10 cellular contexts compared by ENCODE assay signal in the genomic region with DNA sequence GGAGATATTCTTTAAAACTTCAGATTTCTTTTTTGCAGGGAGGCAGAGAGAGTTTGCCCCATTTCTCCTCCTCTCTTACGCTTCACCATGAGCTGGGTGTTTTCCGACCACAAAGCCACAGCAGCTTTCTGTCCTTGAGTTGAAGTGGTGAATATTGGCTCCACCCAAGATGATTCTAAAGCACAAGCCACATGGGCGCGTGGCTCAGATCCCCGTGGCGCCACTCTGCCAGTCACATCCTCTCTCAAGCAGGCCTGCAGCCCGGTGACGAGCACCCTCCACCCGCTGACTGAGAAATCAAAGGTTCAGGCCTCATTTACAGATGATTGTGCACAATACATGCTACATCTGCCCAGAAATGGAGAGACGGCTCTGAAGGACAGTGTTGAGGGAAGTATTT. TPM values are rescaled to one million over a fixed set of nuclear protein-coding genes. Genes with fewer than 3 reads are reported as not detected.
DNase-seq lines count a peak whose midpoint lies in the region; ATAC-seq and TF ChIP-seq lines count a peak whose summit lies in the region.
"Had no signal": no experiment of that assay in that cellular context is flagged by ENCODE, and none has a peak within 500 bp of the region (broad histone marks: within the 10 kb centered on the region; RNA-seq: fewer than 3 reads in every experiment).

No MANE protein-coding gene starts in this region.

- H3K4me2 ChIP-seq in BLaER1 = peak overlapping the region; percentile 49

- CTCF ChIA-PET in activated CD8-positive, alpha-beta T cell treated with anti-CD3 and anti-CD28 coated beads for 36 hours (lab: Charles Lee) = interaction anchor here (1.0 to 1.6 kb wide), 4 partner anchors 9 to 207 kb away, joined by 3 to 6 read pairs (median 3); no protein-coding TSS in a partner anchor

- intact Hi-C loops in activated CD8-positive, alpha-beta T cell treated with anti-CD3 and anti-CD28 coated beads for 36 hours (cut with micrococcal nuclease) = no loop called here
- intact Hi-C loops in esophagus muscularis mucosa (cut with DNase I) = no loop called here

- peaks cover 4% of the 10 kb centered on the region for H3K9me3 ChIP-seq in BLaER1
- peaks cover 0 to 5% (median 0%) of the 10 kb centered on the region in 4 donors for H3K9me3 ChIP-seq in esophagus muscularis mucosa
- H3K9me3 ChIP-seq: left lung had no signal

- peak; percentile 93 for DNase-seq in activated CD8-positive, alpha-beta T cell treated with anti-CD3 and anti-CD28 coated beads for 36 hours
- DNase-seq in naive thymus-derived CD8-positive, alpha-beta T cell = peak; percentile 52 to 87 (median 77)
- DNase-seq in GM20000 (ENCODE audit: low spot score) = no peak
- no peak for DNase-seq in Ammon's horn (ENCODE audit: low spot score)
- no peak for DNase-seq in esophagus muscularis mucosa (ENCODE audit: extremely low spot score)
- DNase-seq: left lung, tibial artery had no signal

- H3K4me1 ChIP-seq in BLaER1 = peaks cover 28% of the 10 kb centered on the region
- peaks cover 3 to 14% (median 13%) of the 10 kb centered on the region in 4 donors for H3K4me1 ChIP-seq in esophagus muscularis mucosa

- H4K20me1 ChIP-seq in BLaER1 = no peaks in the 10 kb centered on the region

- POLR2A ChIA-PET in activated CD8-positive, alpha-beta T cell treated with anti-CD3 and anti-CD28 coated beads for 36 hours (lab: Charles Lee) = interaction anchor here (0.9 to 1.3 kb wide), 2 partner anchors 10 to 29 kb away, joined by 3 to 4 read pairs; no protein-coding TSS in a partner anchor
- POLR2A ChIA-PET in naive thymus-derived CD8-positive, alpha-beta T cell (lab: Charles Lee) = no interaction called here

- H3K27ac Mint-ChIP-seq in activated CD8-positive, alpha-beta T cell treated with anti-CD3 and anti-CD28 coated beads for 36 hours = peak overlapping the region; percentile 27
- peak overlapping the region in 7 of 10 donors; percentile 18 to 89 (median 61) for H3K27ac Mint-ChIP-seq in naive thymus-derived CD8-positive, alpha-beta T cell

- no peaks in the 10 kb centered on the region for H3K27me3 ChIP-seq in BLaER1
- peaks cover 0 to 37% (median 5%) of the 10 kb centered on the region in 4 donors for H3K27me3 ChIP-seq in esophagus muscularis mucosa

- peaks cover 19% of the 10 kb centered on the region for H3K4me1 Mint-ChIP-seq in activated CD8-positive, alpha-beta T cell treated with anti-CD3 and anti-CD28 coated beads for 36 hours (ENCODE audit: low read depth)
- peaks cover 27 to 48% (median 37%) of the 10 kb centered on the region in 4 donors for H3K4me1 Mint-ChIP-seq in naive thymus-derived CD8-positive, alpha-beta T cell

- no peak overlapping the region for H3K9ac ChIP-seq in BLaER1

- H3K4me3 Mint-ChIP-seq in activated CD8-positive, alpha-beta T cell treated with anti-CD3 and anti-CD28 coated beads for 36 hours = no peak overlapping the region
- peak overlapping the region in 9 of 10 donors; percentile 7 to 74 (median 43) for H3K4me3 Mint-ChIP-seq in naive thymus-derived CD8-positive, alpha-beta T cell

- no peak overlapping the region for H3K27ac ChIP-seq in BLaER1
- no peak overlapping the region for H3K27ac ChIP-seq in esophagus muscularis mucosa (replicated peaks in 1 of 4)
- H3K27ac ChIP-seq: left lung, tibial artery had no signal

- no peaks in the 10 kb centered on the region for H3K36me3 ChIP-seq in BLaER1
- H3K36me3 ChIP-seq in esophagus muscularis mucosa = no peaks in the 10 kb centered on the region
- H3K36me3 ChIP-seq: left lung, tibial artery had no signal

- H3K4me3 ChIP-seq in BLaER1 (no peak overlapping the region), esophagus muscularis mucosa (no peak overlapping the region)
- H3K4me3 ChIP-seq: left lung, tibial artery had no signal

- no peak for TF ChIP-seq POLR2A in esophagus muscularis mucosa (IDR thresholded peaks at IDR 0.05; ENCODE audit: low read depth)

- ATAC-seq in HG03442 (IDR thresholded peaks at IDR 0.05; ENCODE audit: unreplicated experiment) = peak; percentile 78
- ATAC-seq in activated CD8-positive, alpha-beta T cell treated with anti-CD3 and anti-CD28 coated beads for 36 hours = peak; percentile 99
- peak; percentile 99 for ATAC-seq in naive thymus-derived CD8-positive, alpha-beta T cell
- no peak for ATAC-seq in GM19452 (IDR thresholded peaks at IDR 0.05; ENCODE audit: unreplicated experiment)
- ATAC-seq: left lung had no signal

- no peak for TF ChIP-seq EP300 in esophagus muscularis mucosa (IDR thresholded peaks at IDR 0.05)

- WGBS in esophagus muscularis mucosa = 93% methylated on average over 10 of the region's 10 CpGs

- H3K9me3 Mint-ChIP-seq in activated CD8-positive, alpha-beta T cell treated with anti-CD3 and anti-CD28 coated beads for 36 hours = no peaks in the 10 kb centered on the region
- H3K9me3 Mint-ChIP-seq in naive thymus-derived CD8-positive, alpha-beta T cell = peaks cover 0 to 2% (median 0%) of the 10 kb centered on the region in 9 donors

- H3K27me3 Mint-ChIP-seq in activated CD8-positive, alpha-beta T cell treated with anti-CD3 and anti-CD28 coated beads for 36 hours = peaks cover 46% of the 10 kb centered on the region
- peaks cover 22 to 52% (median 30%) of the 10 kb centered on the region in 5 donors for H3K27me3 Mint-ChIP-seq in naive thymus-derived CD8-positive, alpha-beta T cell

- H3K36me3 Mint-ChIP-seq in activated CD8-positive, alpha-beta T cell treated with anti-CD3 and anti-CD28 coated beads for 36 hours (ENCODE audit: low read depth) = no peaks in the 10 kb centered on the region
- H3K36me3 Mint-ChIP-seq in naive thymus-derived CD8-positive, alpha-beta T cell = no peaks in the 10 kb centered on the region

- TF ChIP-seq CTCF in activated CD8-positive, alpha-beta T cell treated with anti-CD3 and anti-CD28 coated beads for 36 hours (IDR thresholded peaks at IDR 0.05) = no peak
- TF ChIP-seq CTCF in GM20000 (IDR thresholded peaks at IDR 0.05; ENCODE audit: extremely low read depth, missing control alignments) = no peak
- TF ChIP-seq CTCF in esophagus muscularis mucosa (IDR thresholded peaks at IDR 0.05) = no peak

RNA-seq across cellular contexts. Expression of a gene that starts 27.6 kb away (rescaled TPM):
- under 1 TPM; 0.43 TPM for total RNA-seq in activated CD8-positive, alpha-beta T cell treated with anti-CD3 and anti-CD28 coated beads for 36 hours
- under 1 TPM in 1 of 2 experiments, not detected in 1; 0.60 TPM for total RNA-seq in naive thymus-derived CD8-positive, alpha-beta T cell
- polyA plus RNA-seq in naive thymus-derived CD8-positive, alpha-beta T cell = under 1 TPM; 0.21 to 0.34 (median 0.32) TPM
- total RNA-seq in esophagus muscularis mucosa = 1 to 10 TPM in 1 of 4 donors, under 1 TPM in 2, not detected in 1; 0.29 to 1.1 (median 0.83) TPM

Comparison
In these comparisons a context has a peak if more than half of its experiments do, and no peak if none do; other contexts are left out.
1. DNase-seq: peak in activated CD8-positive, alpha-beta T cell treated with anti-CD3 and anti-CD28 coated beads for 36 hours (single experiment) and naive thymus-derived CD8-positive, alpha-beta T cell (10 of 10); none in GM20000 (single experiment), Ammon's horn (single experiment) and esophagus muscularis mucosa (single experiment).